In genomic region chr14:98731286-98731685, GRCh38 we compare ENCODE assay signal across 3 cellular contexts.
"Had no signal": no experiment of that assay in that cellular context is flagged by ENCODE, and none has a peak within 500 bp of the region (broad histone marks: within the 10 kb centered on the region; RNA-seq: fewer than 3 reads in every experiment).

No MANE protein-coding gene starts in this region.

- H3K4me3 ChIP-seq: GM12878 had no signal

- DNase-seq: GDM1, GF-D8 had no signal

- ATAC-seq: GM12878 had no signal
